10 cellular contexts compared by ENCODE assay signal in the genomic region with DNA sequence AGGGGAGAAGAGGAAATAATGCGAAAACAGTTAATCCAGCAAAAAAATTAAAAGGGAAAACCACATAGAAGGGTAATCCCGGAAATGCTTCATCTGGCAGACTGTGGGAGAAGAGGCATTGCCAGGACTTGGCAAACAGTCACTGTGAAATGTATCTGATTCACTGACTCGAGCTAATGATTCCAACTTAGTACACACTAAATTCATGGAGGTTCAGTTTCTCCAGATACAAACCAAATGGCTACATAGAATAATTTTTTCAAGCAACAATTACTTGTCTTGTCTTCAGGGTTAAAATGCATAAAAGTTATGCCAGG. TPM values are rescaled to one million over a fixed set of nuclear protein-coding genes. Genes with fewer than 3 reads are reported as not detected.
DNase-seq lines count a peak whose midpoint lies in the region; ATAC-seq, FAIRE-seq and TF ChIP-seq lines count a peak whose summit lies in the region.
"Had no signal": no experiment of that assay in that cellular context is flagged by ENCODE, and none has a peak within 500 bp of the region (broad histone marks: within the 10 kb centered on the region; RNA-seq: fewer than 3 reads in every experiment).

No MANE protein-coding gene starts in this region.

- no peak overlapping the region for H3K27ac ChIP-seq in HepG2 (ENCODE audit: extremely low read length, insufficient read depth, low read length)
- H3K27ac ChIP-seq: right lobe of liver, upper lobe of right lung had no signal

- ATAC-seq in left ventricle myocardium superior (peak; percentile 43), HepG2 (no peak)
- ATAC-seq in stimulated activated effector memory CD8-positive, alpha-beta T cell treated with anti-CD3 and anti-CD28 coated beads, Interleukin-12 subunit alpha, Interleukin-12 subunit beta, amount 100 ng/mL, for 72 hours, result no peak
- ATAC-seq: upper lobe of right lung had no signal

- H3K79me2 ChIP-seq in HepG2 (ENCODE audit: insufficient read depth, low read length), result peaks cover 85% of the 10 kb centered on the region

- peaks cover 50% of the 10 kb centered on the region for H4K20me1 ChIP-seq in HepG2 (ENCODE audit: insufficient read depth, low read length)

- H2AFZ ChIP-seq in HepG2 (ENCODE audit: low read length), result no peak overlapping the region

- H3K9me3 Mint-ChIP-seq in HFFc6 (no peaks in the 10 kb centered on the region), Calu3 (ENCODE audit: low read depth, unreplicated experiment) (no peaks in the 10 kb centered on the region)
- H3K9me3 Mint-ChIP-seq in stimulated activated effector memory CD8-positive, alpha-beta T cell treated with anti-CD3 and anti-CD28 coated beads, Interleukin-12 subunit alpha, Interleukin-12 subunit beta, amount 100 ng/mL, for 72 hours, result no peaks in the 10 kb centered on the region

- H3K27ac Mint-ChIP-seq in HFFc6 (peak overlapping the region; percentile 71), Calu3 (ENCODE audit: unreplicated experiment) (no peak overlapping the region)
- H3K27ac Mint-ChIP-seq in stimulated activated effector memory CD8-positive, alpha-beta T cell treated with anti-CD3 and anti-CD28 coated beads, Interleukin-12 subunit alpha, Interleukin-12 subunit beta, amount 100 ng/mL, for 72 hours, result peak overlapping the region; percentile 76

- WGBS in HepG2 (ENCODE audit: low lambda C conversion rate), result 98% methylated on average over 3 of the region's 3 CpGs

- peak; percentile 54 for DNase-seq in HFFc6
- DNase-seq in amniotic stem cell (lab: John Stamatoyannopoulos, UW), result peak; percentile 35
- no peak for DNase-seq in left ventricle myocardium superior
- no peak for DNase-seq in stimulated activated effector memory CD8-positive, alpha-beta T cell treated with anti-CD3 and anti-CD28 coated beads, Interleukin-12 subunit alpha, Interleukin-12 subunit beta, amount 100 ng/mL, for 72 hours (ENCODE audit: low spot score in 2 of 2)
- no peak for DNase-seq in HepG2 (ENCODE audit: low spot score)
- no peak for DNase-seq in stimulated activated CD4-positive, alpha-beta T cell treated with anti-CD3 and anti-CD28 coated beads, Interleukin-4, amount 100 ng/mL, for 1 hour
- DNase-seq in NCI-H2171 treated with DMSO at 0.1 percent for 48 hours (lab: John Stamatoyannopoulos, UW), result no peak
- no peak for DNase-seq in Calu3
- DNase-seq: right lobe of liver, upper lobe of right lung had no signal

- H3K4me1 Mint-ChIP-seq in HFFc6 (ENCODE audit: low read depth) (peaks cover 44% of the 10 kb centered on the region), Calu3 (ENCODE audit: low read depth, unreplicated experiment) (peaks cover 8% of the 10 kb centered on the region)
- H3K4me1 Mint-ChIP-seq in stimulated activated effector memory CD8-positive, alpha-beta T cell treated with anti-CD3 and anti-CD28 coated beads, Interleukin-12 subunit alpha, Interleukin-12 subunit beta, amount 100 ng/mL, for 72 hours, result peaks cover 38% of the 10 kb centered on the region

- in situ Hi-C loops in HepG2 (cut with HindIII; ENCODE audit: extremely low pct_ligation_motif_present, low pct_unique_long_range_greater_than_20kb), result no loop called here

- no peaks in the 10 kb centered on the region for H3K9me3 ChIP-seq in HepG2 (ENCODE audit: low read length)
- H3K9me3 ChIP-seq: right lobe of liver, upper lobe of right lung had no signal

- FAIRE-seq in HepG2 (lab: Jason Lieb, UNC), result no peak

- TF ChIP-seq POLR2A in HepG2 (IDR thresholded peaks at IDR 0.05; ENCODE audit: insufficient read depth in 1 of 2, low read depth in 2 of 2, low read length in 2 of 2), result no peak

- POLR2A ChIA-PET in HepG2 (lab: Yijun Ruan, JAX), result interaction anchor here (1.2 kb wide), 1 partner anchor 113 kb away, joined by 3 read pairs; a partner anchor contains a TSS

- BruUV-seq in HepG2 (replicated peaks; lab: Mats Ljungman, UMichigan) (no TSS peak), Calu3 (replicated peaks; lab: Mats Ljungman, UMichigan) (no TSS peak)

- CTCF ChIA-PET in HepG2 (lab: Yijun Ruan, JAX; ENCODE audit: low intra/inter-chr PET ratio, low total read pairs) (no interaction called here), Calu3 (lab: Charles Lee) (no interaction called here)

- TF ChIP-seq EP300 in HepG2 (IDR thresholded peaks at IDR 0.05; ENCODE audit: low read depth in 2 of 2, low read length in 2 of 2) (no peak), HepG2 (CRISPR knock-in tag; IDR thresholded peaks at IDR 0.05; ENCODE audit: borderline replicate concordance) (no peak)

- intact Hi-C loops in left ventricle myocardium superior (cut with micrococcal nuclease) (no loop called here), HepG2 (cut with micrococcal nuclease; ENCODE audit: unreplicated experiment) (no loop called here), Calu3 (cut with micrococcal nuclease; ENCODE audit: unreplicated experiment) (no loop called here)

- H3K36me3 Mint-ChIP-seq in HFFc6 (ENCODE audit: low read depth), result peaks cover 41% of the 10 kb centered on the region
- H3K36me3 Mint-ChIP-seq in stimulated activated effector memory CD8-positive, alpha-beta T cell treated with anti-CD3 and anti-CD28 coated beads, Interleukin-12 subunit alpha, Interleukin-12 subunit beta, amount 100 ng/mL, for 72 hours, result peaks cover 100% of the 10 kb centered on the region
- peaks cover 36% of the 10 kb centered on the region for H3K36me3 Mint-ChIP-seq in Calu3 (ENCODE audit: insufficient read depth, unreplicated experiment)

- no peak for TF ChIP-seq RAD21 in HepG2 (CRISPR knock-in tag; IDR thresholded peaks at IDR 0.05)

- H3K27me3 ChIP-seq in HepG2 (ENCODE audit: control insufficient read depth in 1 of 2, insufficient read depth in 2 of 2, low read length in 2 of 2), result no peaks in the 10 kb centered on the region
- H3K27me3 ChIP-seq: right lobe of liver, upper lobe of right lung had no signal

- H3K4me2 ChIP-seq in HepG2 (ENCODE audit: low read depth, low read length), result no peak overlapping the region

- H3K9ac ChIP-seq in HepG2 (ENCODE audit: insufficient read depth, low read depth, low read length), result no peak overlapping the region

- TF ChIP-seq CTCF in HFFc6 (IDR thresholded peaks at IDR 0.05), result no peak
- TF ChIP-seq CTCF in HepG2 (CRISPR knock-in tag; IDR thresholded peaks at IDR 0.05), result no peak
- TF ChIP-seq CTCF in Calu3 (IDR thresholded peaks at IDR 0.05; ENCODE audit: unreplicated experiment), result no peak

- H3K4me3 Mint-ChIP-seq in HFFc6 (peak overlapping the region; percentile 53; the same call in 1 of the 2 replicates), Calu3 (ENCODE audit: low read depth, unreplicated experiment) (no peak overlapping the region)
- no peak overlapping the region for H3K4me3 Mint-ChIP-seq in stimulated activated effector memory CD8-positive, alpha-beta T cell treated with anti-CD3 and anti-CD28 coated beads, Interleukin-12 subunit alpha, Interleukin-12 subunit beta, amount 100 ng/mL, for 72 hours

- peaks cover 12 to 57% of the 10 kb centered on the region in 2 experiments for H3K36me3 ChIP-seq in HepG2 (replicated peaks in 1 of 2; ENCODE audit: control insufficient read depth in 1 of 2, insufficient read depth in 2 of 2, low read length in 2 of 2)

- no peak overlapping the region for H3K4me3 ChIP-seq in HepG2 (replicated peaks in 1 of 3; ENCODE audit: insufficient read depth in 1 of 3, low read depth in 2 of 3, low read length in 3 of 3)
- H3K4me3 ChIP-seq: right lobe of liver, upper lobe of right lung had no signal

- H3K4me1 ChIP-seq in HepG2 (ENCODE audit: insufficient read depth, low read length), result no peaks in the 10 kb centered on the region
- H3K4me1 ChIP-seq: right lobe of liver had no signal

- peaks cover 5% of the 10 kb centered on the region; the same call in 1 of the 2 replicates for H3K27me3 Mint-ChIP-seq in HFFc6 (ENCODE audit: insufficient read depth)
- no peaks in the 10 kb centered on the region for H3K27me3 Mint-ChIP-seq in Calu3 (ENCODE audit: unreplicated experiment)

TF ChIP-seq in HepG2, 621 proteins besides CTCF, POLR2A, EP300 and RAD21 (continues in another document):
- no peak for TF ChIP-seq GPN1 (CRISPR knock-in tag; IDR thresholded peaks at IDR 0.05; ENCODE audit: borderline replicate concordance)
- no peak for TF ChIP-seq ZNF607 (CRISPR knock-in tag; IDR thresholded peaks at IDR 0.05; ENCODE audit: borderline replicate concordance)
- TF ChIP-seq ZNF816 (CRISPR knock-in tag; IDR thresholded peaks at IDR 0.05; ENCODE audit: borderline replicate concordance), result no peak
- TF ChIP-seq ZFP41 (CRISPR knock-in tag; IDR thresholded peaks at IDR 0.05; ENCODE audit: borderline replicate concordance), result no peak

RNA-seq across cellular contexts. Expression of a gene that starts 36.4 kb away (rescaled TPM):
- 100 to 1,000 TPM; 248 to 267 (median 259) TPM for total RNA-seq in HFFc6 (2021; fragmentation: NEBNext Ultra II Directional; extraction: Animal tissue kit (Norgen Biotek cat#: 25700))
- total RNA-seq in left ventricle myocardium superior (107 TPM), HepG2 (2016; rRNA removed; fragmentation: Illumina TruSeq; extraction: Trizol) (477 and 756 TPM in 2 replicates), Calu3 (2022) (202 and 215 TPM in 2 replicates)
- total RNA-seq in HepG2 (2016; cell fraction: cytosol; rRNA removed; fragmentation: Illumina TruSeq; extraction: Trizol; ENCODE audit: low read depth), result 312 and 326 TPM in 2 replicates
- 471 and 770 TPM in 2 replicates for total RNA-seq in HepG2 (2016; cell fraction: insoluble cytoplasmic fraction; rRNA removed; fragmentation: Illumina TruSeq; extraction: Trizol)
- total RNA-seq in HepG2 (2016; cell fraction: membrane; rRNA removed; fragmentation: Illumina TruSeq; extraction: Trizol), result 290 and 338 TPM in 2 replicates
- 188 and 200 TPM in 2 replicates for total RNA-seq in HepG2 (2016; cell fraction: nucleus; rRNA removed; fragmentation: Illumina TruSeq; extraction: Trizol)
- 118 and 153 TPM in 2 replicates for polyA plus RNA-seq in HepG2 (2011; rRNA removed)
- 141 and 159 TPM in 2 replicates for polyA plus RNA-seq in HepG2 (2011; cell fraction: cytosol; rRNA removed)
- polyA plus RNA-seq in HepG2 (2011; cell fraction: nucleus; rRNA removed), result 45.6 and 58.6 TPM in 2 replicates
- polyA plus RNA-seq in HepG2 (2012), result 245 and 302 TPM in 2 replicates
- 68.6 and 71.1 TPM in 2 replicates for polyA plus RNA-seq in HepG2 (2016; cell fraction: cytosol; fragmentation: Illumina TruSeq; extraction: Trizol; ENCODE audit: low read depth)
- 588 and 612 TPM in 2 replicates for polyA plus RNA-seq in HepG2 (2016; cell fraction: insoluble cytoplasmic fraction; fragmentation: Illumina TruSeq; extraction: Trizol; ENCODE audit: low read depth)
- 141 and 156 TPM in 2 replicates for polyA plus RNA-seq in HepG2 (2016; cell fraction: membrane; fragmentation: Illumina TruSeq; extraction: Trizol; ENCODE audit: low read depth)
- 190 and 195 TPM in 2 replicates for polyA plus RNA-seq in HepG2 (2016; cell fraction: nucleus; fragmentation: Illumina TruSeq; extraction: Trizol; ENCODE audit: insufficient read depth, low read depth)
- polyA minus RNA-seq in HepG2 (2011; rRNA and poly(A)+ RNA removed; ENCODE audit: low replicate concordance), result 88.7 and 522 TPM in 2 replicates
- polyA minus RNA-seq in HepG2 (2011; cell fraction: cytosol; rRNA and poly(A)+ RNA removed), result 285 and 334 TPM in 2 replicates
- 112 and 162 TPM in 2 replicates for polyA minus RNA-seq in HepG2 (2011; cell fraction: nucleus; rRNA and poly(A)+ RNA removed)

Comparison
In these comparisons a context has a peak if more than half of its experiments do, and no peak if none do; other contexts are left out.
1. DNase-seq: peak in HFFc6 (single experiment) and amniotic stem cell (single experiment); none in left ventricle myocardium superior (single experiment), stimulated activated effector memory CD8-positive, alpha-beta T cell treated with anti-CD3 and anti-CD28 coated beads, Interleukin-12 subunit alpha, Interleukin-12 subunit beta, amount 100 ng/mL, for 72 hours (0 of 2), HepG2 (single experiment), stimulated activated CD4-positive, alpha-beta T cell treated with anti-CD3 and anti-CD28 coated beads, Interleukin-4, amount 100 ng/mL, for 1 hour (single experiment), NCI-H2171 treated with DMSO at 0.1 percent for 48 hours (single experiment) and Calu3 (single experiment).